ENCODE assay signal across 24 cellular contexts in the genomic region with DNA sequence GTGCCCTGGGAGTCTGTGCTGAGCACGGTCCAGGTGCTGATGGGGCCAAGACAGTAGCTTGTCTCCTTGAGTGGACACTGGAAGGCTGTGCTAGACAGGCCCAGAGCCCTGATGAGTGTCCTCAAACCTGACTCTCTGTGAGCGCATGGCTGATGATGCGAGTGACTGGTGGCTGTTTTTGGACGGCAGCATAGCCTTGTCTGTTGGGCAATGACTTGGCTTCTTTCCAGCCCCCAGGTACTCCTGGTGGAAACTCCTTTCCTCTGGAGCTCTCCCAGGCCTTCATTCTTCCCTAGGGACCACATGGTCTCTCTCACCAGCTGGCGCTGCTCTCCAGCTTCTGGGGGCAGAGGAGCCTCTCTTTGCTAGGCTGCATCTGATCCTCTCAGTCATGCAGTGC.
DNase-seq lines count a peak whose midpoint lies in the region.
"Had no signal": no experiment of that assay in that cellular context is flagged by ENCODE, and none has a peak within 500 bp of the region (broad histone marks: within the 10 kb centered on the region; RNA-seq: fewer than 3 reads in every experiment).

No MANE protein-coding gene starts in this region.

- no peaks in the 10 kb centered on the region for H3K79me1 ChIP-seq in neuronal stem cell (ENCODE audit: low read depth, low read length)

- H2AK5ac ChIP-seq in neuronal stem cell (ENCODE audit: low read depth, low read length), result no peak overlapping the region

- no CpG with 5 or more reads among the region's 5 CpGs for WGBS in neuronal stem cell (ENCODE audit: extremely low coverage in 2 of 2, insufficient read length in 2 of 2, insufficient replicate concordance in 1 of 2), 2 donors

- peaks cover 0 to 10% (median 0%) of the 10 kb centered on the region in 3 experiments for H3K27me3 ChIP-seq in neuronal stem cell (ENCODE audit: control insufficient read depth in 3 of 3, insufficient read depth in 3 of 3, low read depth in 1 of 3, low read length in 3 of 3)

- H2BK120ac ChIP-seq in neuronal stem cell (ENCODE audit: low read depth, low read length), result no peak overlapping the region

- no peak overlapping the region for H3K4ac ChIP-seq in neuronal stem cell (ENCODE audit: low read length)

- H3K4me3 ChIP-seq in neuronal stem cell (ENCODE audit: low read length in 2 of 2), result no peak overlapping the region
- H3K4me3 ChIP-seq: PC-9 had no signal

- H3K14ac ChIP-seq in neuronal stem cell (ENCODE audit: low read length), result no peak overlapping the region

- H3K9ac ChIP-seq in neuronal stem cell (ENCODE audit: low read depth, low read length, poor library complexity), result no peak overlapping the region

- H3K23ac ChIP-seq in neuronal stem cell (ENCODE audit: low read depth, low read length, poor library complexity), result no peak overlapping the region

- no peak overlapping the region for H3K4me2 ChIP-seq in neuronal stem cell (ENCODE audit: insufficient read depth, low read length, poor library complexity, severe bottlenecking)
- H3K4me2 ChIP-seq: PC-9 had no signal

- H4K8ac ChIP-seq in neuronal stem cell (ENCODE audit: low read depth, low read length), result no peak overlapping the region

- H3K9me3 ChIP-seq in neuronal stem cell (replicated peaks in 1 of 2; ENCODE audit: control insufficient read depth in 2 of 2, insufficient read depth in 1 of 2, low read depth in 1 of 2, low read length in 2 of 2), result no peaks in the 10 kb centered on the region

- H3K36me3 ChIP-seq in neuronal stem cell (replicated peaks in 1 of 2; ENCODE audit: control insufficient read depth in 2 of 2, insufficient read depth in 2 of 2, low read length in 2 of 2), result no peaks in the 10 kb centered on the region

- no peak overlapping the region for H2BK15ac ChIP-seq in neuronal stem cell (ENCODE audit: low read length)

- H2BK5ac ChIP-seq in neuronal stem cell (ENCODE audit: low read length), result no peak overlapping the region

- no peak overlapping the region for H2BK12ac ChIP-seq in neuronal stem cell (ENCODE audit: low read length)

- peaks cover 5% of the 10 kb centered on the region in 2 donors for H3K4me1 ChIP-seq in neuronal stem cell (ENCODE audit: control insufficient read depth in 2 of 2, insufficient read depth in 1 of 2, low read depth in 1 of 2, low read length in 2 of 2)

- no peak overlapping the region for H3K27ac ChIP-seq in neuronal stem cell (replicated peaks; ENCODE audit: low read length)
- H3K27ac ChIP-seq: 22Rv1, PC-9 had no signal

- no peak overlapping the region for H4K91ac ChIP-seq in neuronal stem cell (ENCODE audit: low read depth, low read length, poor library complexity)

- DNase-seq in DMS 273 (lab: John Stamatoyannopoulos, UW; ENCODE audit: unreplicated experiment) (peak; percentile 64), DMS 273 treated with DMSO at 0.1 percent for 48 hours (lab: John Stamatoyannopoulos, UW) (no peak), NCI-H2029 (lab: John Stamatoyannopoulos, UW) (peak; percentile 35), NCI-H510A treated with DMSO at 0.1 percent for 48 hours (lab: John Stamatoyannopoulos, UW) (peak; percentile 67), neuronal stem cell (ENCODE audit: low spot score) (no peak), DMS53 (lab: John Stamatoyannopoulos, UW) (no peak), midbrain (lab: John Stamatoyannopoulos, UW) (no peak), NCI-H226 (no peak)
- DNase-seq: activated CD4-positive, alpha-beta T cell treated with anti-CD3 and anti-CD28 coated beads for 1 hour; activated naive CD4-positive, alpha-beta T cell treated with anti-CD3 and anti-CD28 coated beads, Interleukin-2, amount 10 ng/mL, durations not matched to agents 7 days and 5 days; activated T-cell treated with anti-CD3 and anti-CD28 coated beads, Interleukin-2, amount 50 U/mL, for 48 hours; amygdala; EL; head of caudate nucleus; Karpas-422; left cardiac atrium; mesenchymal stem cell; naive B cell; small intestine; stimulated activated CD4-positive, alpha-beta T cell treated with anti-CD3 and anti-CD28 coated beads, Interleukin-2, amount 100 ng/mL, for 48 hours; stimulated activated naive CD4-positive, alpha-beta T cell; T-helper 1 cell had no signal

- H2AFZ ChIP-seq in neuronal stem cell (ENCODE audit: low read length), result no peak overlapping the region
- H2AFZ ChIP-seq: PC-9 had no signal

- peak overlapping the region; percentile 27 for H3K18ac ChIP-seq in neuronal stem cell (ENCODE audit: low read length)

Comparison
In these comparisons a context has a peak if more than half of its experiments do, and no peak if none do; other contexts are left out.
1. DNase-seq: peak in DMS 273 (single experiment), NCI-H2029 (single experiment) and NCI-H510A treated with DMSO at 0.1 percent for 48 hours (single experiment); none in DMS 273 treated with DMSO at 0.1 percent for 48 hours (single experiment), neuronal stem cell (single experiment), DMS53 (single experiment), midbrain (single experiment) and NCI-H226 (single experiment).